Comparison of ENCODE assay signal across 17 cellular contexts in the genomic region with DNA sequence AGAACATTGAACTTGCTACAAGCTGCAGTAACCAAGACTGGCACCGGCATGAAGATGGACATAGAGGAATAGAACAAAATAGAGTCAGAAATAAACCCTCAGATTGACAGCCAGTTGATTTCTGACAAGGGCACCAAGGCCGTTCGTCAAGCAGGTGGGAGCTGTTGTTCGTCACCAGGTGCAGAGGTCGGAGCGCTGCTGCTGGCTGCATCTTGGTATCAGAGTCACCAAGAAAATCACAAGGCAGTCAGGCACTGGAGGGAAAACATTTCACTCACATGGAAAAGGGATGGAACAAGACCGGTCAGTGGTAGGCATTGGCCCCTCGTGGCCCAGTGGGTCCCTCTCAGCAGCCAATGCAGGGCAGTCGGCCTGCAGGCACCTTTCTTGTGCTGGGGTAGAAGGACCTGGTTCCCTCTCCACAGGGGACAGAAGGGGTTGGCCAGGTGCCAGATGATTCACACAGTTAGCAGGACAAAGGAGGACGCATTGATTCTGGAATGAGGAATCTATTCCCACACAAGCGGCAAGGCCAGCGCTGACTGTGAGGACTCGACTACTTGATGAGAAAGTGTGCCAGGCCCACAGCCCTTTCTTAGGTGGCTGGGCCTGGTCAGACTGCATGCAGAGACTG.
A peak's percentile ranks its signal among the peaks of the same experiment; 100 is the strongest.
DNase-seq lines count a peak whose midpoint lies in the region; ATAC-seq and TF ChIP-seq lines count a peak whose summit lies in the region.
"Had no signal": no experiment of that assay in that cellular context is flagged by ENCODE, and none has a peak within 500 bp of the region (broad histone marks: within the 10 kb centered on the region; RNA-seq: fewer than 3 reads in every experiment).

No MANE protein-coding gene starts in this region.

- H2BK15ac ChIP-seq in H9 (ENCODE audit: low read depth, low read length) = no peak overlapping the region
- H2BK15ac ChIP-seq in mesendoderm (replicated peaks; ENCODE audit: low read depth) = no peak overlapping the region

- TF ChIP-seq CTCF in Caco-2 (IDR thresholded peaks at IDR 0.05; ENCODE audit: insufficient read depth in 1 of 2, low read depth in 1 of 2, low read length in 1 of 2, severe bottlenecking in 1 of 2, unreplicated experiment in 1 of 2) (no peak), H9 (conservative IDR thresholded peaks at IDR 0.05) (no peak), RWPE2 (IDR thresholded peaks at IDR 0.05; ENCODE audit: poor library complexity, severe bottlenecking) (no peak)

- H3K9me3 Mint-ChIP-seq in Caco-2 (ENCODE audit: unreplicated experiment) = peaks cover 11% of the 10 kb centered on the region
- no peaks in the 10 kb centered on the region; a peak in 2 of 5 replicates for H3K9me3 Mint-ChIP-seq in H9
- H3K9me3 Mint-ChIP-seq: stimulated activated naive CD8-positive, alpha-beta T cell treated with anti-CD3 and anti-CD28 coated beads, Interleukin-15, amount 100 ng/mL, for 72 hours had no signal

- H4K5ac ChIP-seq in H9 (ENCODE audit: insufficient read length, low read depth, low read length) (no peak overlapping the region), mesendoderm (ENCODE audit: low read length) (no peak overlapping the region)

- DNase-seq in Caco-2 = peak in 1 of 2 experiments; percentile 35
- peak; percentile 82 for DNase-seq in H9
- DNase-seq in RWPE2 (ENCODE audit: low spot score) = peak; percentile 70
- DNase-seq in mesendoderm = peak; percentile 29
- no peak for DNase-seq in SKM-1 (lab: John Stamatoyannopoulos, UW; ENCODE audit: unreplicated experiment)
- no peak for DNase-seq in stimulated activated CD4-positive, alpha-beta T cell treated with anti-CD3 and anti-CD28 coated beads, Interleukin-1b, Interleukin-23, amount 100 ng/mL, for 48 hours
- DNase-seq: activated CD4-positive, CD25-positive, alpha-beta regulatory T cell treated with anti-CD3 and anti-CD28 coated beads, Interleukin-2, amount 50 U/mL, for 72 hours; activated CD8-positive, alpha-beta memory T cell treated with anti-CD3 and anti-CD28 coated beads, Interleukin-2, amount 50 U/mL, for 48 hours; CD4-positive, alpha-beta T cell; colonic mucosa; GOT3; lower lobe of right lung; NCI-H2029 treated with DMSO at 0.1 percent for 48 hours; nucleus accumbens; stimulated activated naive CD8-positive, alpha-beta T cell treated with anti-CD3 and anti-CD28 coated beads, Interleukin-15, amount 100 ng/mL, for 72 hours had no signal

- H3K9me3 ChIP-seq in Caco-2 (no peaks in the 10 kb centered on the region), H9 (ENCODE audit: control insufficient read depth, low read depth, low read length) (no peaks in the 10 kb centered on the region), RWPE2 (ENCODE audit: severe bottlenecking) (no peaks in the 10 kb centered on the region)
- H3K9me3 ChIP-seq: colonic mucosa, lower lobe of right lung had no signal

- H3T11ph ChIP-seq in H9 (ENCODE audit: low read length) = no peak overlapping the region

- no peak overlapping the region for H2AK5ac ChIP-seq in H9 (ENCODE audit: insufficient read length, low read length)
- no peak overlapping the region for H2AK5ac ChIP-seq in mesendoderm (ENCODE audit: low read length)

- no peak overlapping the region for H4K8ac ChIP-seq in H9 (replicated peaks; ENCODE audit: insufficient read length, low read depth, low read length)
- no peak overlapping the region for H4K8ac ChIP-seq in mesendoderm (ENCODE audit: low read depth, low read length)

- no peak overlapping the region for H3K9ac ChIP-seq in H9 (ENCODE audit: extremely low read depth, insufficient read length, low read length)
- no peak overlapping the region for H3K9ac ChIP-seq in mesendoderm (ENCODE audit: low read length)

- no peak overlapping the region for H4K91ac ChIP-seq in H9 (ENCODE audit: insufficient read length, low read depth, low read length)

- H3K79me2 ChIP-seq in H9 (ENCODE audit: insufficient read depth, low read length) = no peaks in the 10 kb centered on the region
- no peaks in the 10 kb centered on the region for H3K79me2 ChIP-seq in mesendoderm (ENCODE audit: control insufficient read depth, insufficient read depth, low read length)

- H2BK120ac ChIP-seq in H9 (ENCODE audit: low read depth, low read length, poor library complexity, severe bottlenecking) (no peak overlapping the region), mesendoderm (ENCODE audit: low read depth, low read length) (no peak overlapping the region)

- H3K36me3 ChIP-seq in Caco-2 (ENCODE audit: control insufficient read depth, insufficient read depth, low read length) = no peaks in the 10 kb centered on the region
- no peaks in the 10 kb centered on the region for H3K36me3 ChIP-seq in RWPE2 (ENCODE audit: low read depth)
- no peaks in the 10 kb centered on the region for H3K36me3 ChIP-seq in mesendoderm (ENCODE audit: control insufficient read depth, insufficient read depth, low read length)
- H3K36me3 ChIP-seq: colonic mucosa, lower lobe of right lung had no signal

- no peak overlapping the region for H3K4me2 ChIP-seq in H9 (ENCODE audit: insufficient read depth, insufficient read length, low read length)
- H3K4me2 ChIP-seq in mesendoderm (ENCODE audit: low read length) = no peak overlapping the region

- no peaks in the 10 kb centered on the region for H3K27me3 ChIP-seq in Caco-2 (replicated peaks; ENCODE audit: control insufficient read depth, insufficient read depth, low read length)
- H3K27me3 ChIP-seq in H9 (ENCODE audit: insufficient read depth, low read length) = no peaks in the 10 kb centered on the region
- no peaks in the 10 kb centered on the region for H3K27me3 ChIP-seq in RWPE2 (ENCODE audit: insufficient read depth, poor library complexity, severe bottlenecking)
- H3K27me3 ChIP-seq in mesendoderm (ENCODE audit: insufficient read depth, low read length, poor library complexity) = no peaks in the 10 kb centered on the region
- H3K27me3 ChIP-seq: colonic mucosa had no signal

- H3K23me2 ChIP-seq in H9 (ENCODE audit: insufficient read length, low read depth, low read length, poor library complexity, severe bottlenecking) = peaks cover 3% of the 10 kb centered on the region

- H3K4me3 Mint-ChIP-seq in Caco-2 (ENCODE audit: unreplicated experiment) (no peak overlapping the region), H9 (no peak overlapping the region; a peak in 1 of 5 replicates)
- H3K4me3 Mint-ChIP-seq: CD4-positive, alpha-beta T cell; stimulated activated naive CD8-positive, alpha-beta T cell treated with anti-CD3 and anti-CD28 coated beads, Interleukin-15, amount 100 ng/mL, for 72 hours had no signal

- no peak overlapping the region for H3K4me3 ChIP-seq in Caco-2 (ENCODE audit: low read depth, low read length)
- H3K4me3 ChIP-seq in RWPE2 (ENCODE audit: severe bottlenecking) = no peak overlapping the region
- H3K4me3 ChIP-seq in mesendoderm (ENCODE audit: low read length) = no peak overlapping the region
- H3K4me3 ChIP-seq: colonic mucosa, lower lobe of right lung, skin epidermis had no signal

- H3K27me3 Mint-ChIP-seq in Caco-2 (ENCODE audit: insufficient read depth, unreplicated experiment) (no peaks in the 10 kb centered on the region), H9 (ENCODE audit: low read depth) (peaks cover 60% of the 10 kb centered on the region)

- H3K27ac Mint-ChIP-seq in Caco-2 (ENCODE audit: unreplicated experiment) (peak overlapping the region; percentile 12), H9 (peak overlapping the region in 1 of 3 experiments; percentile 32; a peak in 1 of 7 replicates)
- H3K27ac Mint-ChIP-seq: CD4-positive, alpha-beta T cell had no signal

- no CpG with 5 or more reads among the region's 13 CpGs for WGBS in H9 (ENCODE audit: extremely low coverage, insufficient read length, low lambda C conversion rate)
- no CpG with 5 or more reads among the region's 13 CpGs for WGBS in mesendoderm (ENCODE audit: extremely low coverage, insufficient coverage, low lambda C conversion rate)

- H3K56ac ChIP-seq in H9 (ENCODE audit: insufficient read length, low read depth, low read length) (no peak overlapping the region), mesendoderm (ENCODE audit: low read length) (no peak overlapping the region)

- H3K4me1 Mint-ChIP-seq in Caco-2 (ENCODE audit: low read depth, unreplicated experiment) = peaks cover 47% of the 10 kb centered on the region
- H3K4me1 Mint-ChIP-seq in H9 = peaks cover 24 to 37% of the 10 kb centered on the region in 2 experiments
- H3K4me1 Mint-ChIP-seq: stimulated activated naive CD8-positive, alpha-beta T cell treated with anti-CD3 and anti-CD28 coated beads, Interleukin-15, amount 100 ng/mL, for 72 hours had no signal

- H3K4me1 ChIP-seq in Caco-2 (peaks cover 45% of the 10 kb centered on the region), H9 (ENCODE audit: insufficient read depth, low read length) (peaks cover 3% of the 10 kb centered on the region), RWPE2 (ENCODE audit: insufficient read depth, poor library complexity, severe bottlenecking) (no peaks in the 10 kb centered on the region), mesendoderm (ENCODE audit: control insufficient read depth, low read depth, low read length) (no peaks in the 10 kb centered on the region)
- H3K4me1 ChIP-seq: colonic mucosa had no signal

- H4K20me1 ChIP-seq in H9 (ENCODE audit: control insufficient read depth, insufficient read depth, insufficient read length) = no peaks in the 10 kb centered on the region

- H3K18ac ChIP-seq in H9 (ENCODE audit: insufficient read length, low read depth, low read length) = no peak overlapping the region
- no peak overlapping the region for H3K18ac ChIP-seq in mesendoderm (ENCODE audit: low read length)

- CTCF ChIA-PET in Caco-2 (lab: Charles Lee) = interaction anchor here (1.0 kb wide), 1 partner anchor 13 kb away, joined by 3 read pairs; no protein-coding TSS in a partner anchor

- intact Hi-C loops in Caco-2 (cut with micrococcal nuclease; ENCODE audit: unreplicated experiment) = no loop called here

- H3K4ac ChIP-seq in H9 (ENCODE audit: low read depth, low read length) (no peak overlapping the region), mesendoderm (ENCODE audit: low read depth, low read length) (no peak overlapping the region)

- H3K23ac ChIP-seq in H9 (ENCODE audit: insufficient read length, low read depth, low read length) (no peak overlapping the region), mesendoderm (ENCODE audit: low read length) (no peak overlapping the region)

- H3K36me3 Mint-ChIP-seq in Caco-2 (ENCODE audit: insufficient read depth, unreplicated experiment) (no peaks in the 10 kb centered on the region), H9 (ENCODE audit: insufficient read depth in 1 of 3, low read depth in 3 of 3) (no peaks in the 10 kb centered on the region; a peak in 1 of 7 replicates)

- no peak overlapping the region for H3K14ac ChIP-seq in H9 (ENCODE audit: insufficient read depth, low read length)

- POLR2A ChIA-PET in Caco-2 (lab: Charles Lee) = no interaction called here

- no peak overlapping the region for H2AFZ ChIP-seq in H9 (ENCODE audit: low read length)

- no peaks in the 10 kb centered on the region for H3K79me1 ChIP-seq in H9 (ENCODE audit: insufficient read depth, low read depth, low read length, poor library complexity, severe bottlenecking)
- H3K79me1 ChIP-seq in mesendoderm (ENCODE audit: low read length) = no peaks in the 10 kb centered on the region

- ATAC-seq in RWPE2 (ENCODE audit: low read depth) (no peak), GM18909 (IDR thresholded peaks at IDR 0.05; ENCODE audit: poor library complexity, unreplicated experiment) (no peak)
- ATAC-seq: lower lobe of right lung; stimulated activated naive CD8-positive, alpha-beta T cell treated with anti-CD3 and anti-CD28 coated beads, Interleukin-15, amount 100 ng/mL, for 72 hours had no signal

- no TSS peak for BruUV-seq in Caco-2 (replicated peaks; lab: Mats Ljungman, UMichigan)

- H2BK5ac ChIP-seq in H9 (ENCODE audit: insufficient read length, low read length) (no peak overlapping the region), mesendoderm (ENCODE audit: low read length) (no peak overlapping the region)

- no peak overlapping the region for H2BK20ac ChIP-seq in H9 (ENCODE audit: low read depth, low read length, poor library complexity, severe bottlenecking)

- H3K27ac ChIP-seq in H9 (ENCODE audit: insufficient read length, low read depth, low read length) = no peak overlapping the region
- H3K27ac ChIP-seq in RWPE2 (ENCODE audit: poor library complexity, severe bottlenecking) = no peak overlapping the region
- H3K27ac ChIP-seq in mesendoderm (ENCODE audit: low read depth, low read length) = no peak overlapping the region
- H3K27ac ChIP-seq: colonic mucosa, lower lobe of right lung, skin epidermis had no signal

- H2BK12ac ChIP-seq in H9 (ENCODE audit: insufficient read length, low read depth, low read length) = no peak overlapping the region

Comparison
In these comparisons a context has a peak if more than half of its experiments do, and no peak if none do; other contexts are left out.
1. DNase-seq: peak in H9 (single experiment), RWPE2 (single experiment) and mesendoderm (single experiment); none in SKM-1 (single experiment) and stimulated activated CD4-positive, alpha-beta T cell treated with anti-CD3 and anti-CD28 coated beads, Interleukin-1b, Interleukin-23, amount 100 ng/mL, for 48 hours (single experiment).